Comparison of ENCODE assay signal across 19 cellular contexts in genomic region chr11:9397746-9398680, GRCh38. TPM values are rescaled to one million over a fixed set of nuclear protein-coding genes. Genes with fewer than 3 reads are reported as not detected.
A peak's percentile ranks its signal among the peaks of the same experiment; 100 is the strongest.
DNase-seq lines count a peak whose midpoint lies in the region; ATAC-seq, FAIRE-seq and TF ChIP-seq lines count a peak whose summit lies in the region.
"Had no signal": no experiment of that assay in that cellular context is flagged by ENCODE, and none has a peak within 500 bp of the region (broad histone marks: within the 10 kb centered on the region; RNA-seq: fewer than 3 reads in every experiment).

No MANE protein-coding gene starts in this region.

- ATAC-seq in memory B cell (ENCODE audit: low read depth) (no peak), HG03460 (IDR thresholded peaks at IDR 0.05; ENCODE audit: unreplicated experiment) (no peak), HG03108 (IDR thresholded peaks at IDR 0.05; ENCODE audit: unreplicated experiment) (no peak)
- ATAC-seq: body of pancreas, Right ventricle myocardium inferior had no signal

- H4K20me1 ChIP-seq in BLaER1: peaks cover 100% of the 10 kb centered on the region

- TF ChIP-seq CTCF in BE2C (IDR thresholded peaks at IDR 0.05; ENCODE audit: low read depth, low read length): no peak

- CTCF ChIA-PET in activated CD4-positive, alpha-beta memory T cell treated with anti-CD3 and anti-CD28 coated beads, Interleukin-2, amount 10 ng/mL, durations not matched to agents 7 days and 5 days (lab: Charles Lee): no interaction called here

- no peak overlapping the region for H3K27ac ChIP-seq in BLaER1
- H3K27ac ChIP-seq: body of pancreas, psoas muscle had no signal

- peaks cover 35% of the 10 kb centered on the region for H3K36me3 Mint-ChIP-seq in activated CD4-positive, alpha-beta memory T cell treated with anti-CD3 and anti-CD28 coated beads, Interleukin-2, amount 10 ng/mL, durations not matched to agents 7 days and 5 days (ENCODE audit: low read depth)
- H3K36me3 Mint-ChIP-seq in memory B cell: peaks cover 14% of the 10 kb centered on the region

- H3K4me2 ChIP-seq in BLaER1: peak overlapping the region; percentile 14

- H3K4me1 Mint-ChIP-seq in activated CD4-positive, alpha-beta memory T cell treated with anti-CD3 and anti-CD28 coated beads, Interleukin-2, amount 10 ng/mL, durations not matched to agents 7 days and 5 days: peaks cover 42% of the 10 kb centered on the region
- H3K4me1 Mint-ChIP-seq in memory B cell: peaks cover 34% of the 10 kb centered on the region

- no peaks in the 10 kb centered on the region for H3K9me3 Mint-ChIP-seq in activated CD4-positive, alpha-beta memory T cell treated with anti-CD3 and anti-CD28 coated beads, Interleukin-2, amount 10 ng/mL, durations not matched to agents 7 days and 5 days
- no peaks in the 10 kb centered on the region for H3K9me3 Mint-ChIP-seq in memory B cell
- H3K9me3 Mint-ChIP-seq: CD4-positive, alpha-beta memory T cell had no signal

- no peak overlapping the region for H3K4me3 Mint-ChIP-seq in activated CD4-positive, alpha-beta memory T cell treated with anti-CD3 and anti-CD28 coated beads, Interleukin-2, amount 10 ng/mL, durations not matched to agents 7 days and 5 days
- peak overlapping the region; percentile 27 for H3K4me3 Mint-ChIP-seq in memory B cell

- peak overlapping the region; percentile 7 for H3K27ac Mint-ChIP-seq in activated CD4-positive, alpha-beta memory T cell treated with anti-CD3 and anti-CD28 coated beads, Interleukin-2, amount 10 ng/mL, durations not matched to agents 7 days and 5 days
- H3K27ac Mint-ChIP-seq in memory B cell: peak overlapping the region; percentile 77

- peak; percentile 42 for FAIRE-seq in GM12892 (lab: Jason Lieb, UNC)
- FAIRE-seq: GM18507, islet of Langerhans had no signal

- TF ChIP-seq POLR2A in GM12892 (IDR thresholded peaks at IDR 0.05; ENCODE audit: low read depth, low read length): no peak

- H3K9me3 ChIP-seq in BLaER1: no peaks in the 10 kb centered on the region
- no peaks in the 10 kb centered on the region for H3K9me3 ChIP-seq in BE2C
- H3K9me3 ChIP-seq: body of pancreas, psoas muscle had no signal

- H3K4me1 ChIP-seq in BLaER1: peaks cover 43% of the 10 kb centered on the region
- no peaks in the 10 kb centered on the region for H3K4me1 ChIP-seq in BE2C
- H3K4me1 ChIP-seq: body of pancreas had no signal

- POLR2A ChIA-PET in activated CD4-positive, alpha-beta memory T cell treated with anti-CD3 and anti-CD28 coated beads, Interleukin-2, amount 10 ng/mL, durations not matched to agents 7 days and 5 days (lab: Charles Lee): interaction anchor here (0.9 to 1.3 kb wide), 3 partner anchors 12 to 63 kb away, joined by 4 to 7 read pairs (median 4); partner anchors contain the start of gene ZNF143

- H3K27me3 ChIP-seq in BLaER1: no peaks in the 10 kb centered on the region
- no peaks in the 10 kb centered on the region for H3K27me3 ChIP-seq in BE2C
- H3K27me3 ChIP-seq: body of pancreas had no signal

- H3K4me3 ChIP-seq in BLaER1 (no peak overlapping the region), BE2C (ENCODE audit: low read depth, low read length) (no peak overlapping the region)
- H3K4me3 ChIP-seq: body of pancreas, psoas muscle had no signal

- no peaks in the 10 kb centered on the region for H3K27me3 Mint-ChIP-seq in activated CD4-positive, alpha-beta memory T cell treated with anti-CD3 and anti-CD28 coated beads, Interleukin-2, amount 10 ng/mL, durations not matched to agents 7 days and 5 days
- no peaks in the 10 kb centered on the region for H3K27me3 Mint-ChIP-seq in memory B cell
- H3K27me3 Mint-ChIP-seq: CD4-positive, alpha-beta memory T cell had no signal

- no peak overlapping the region for H3K9ac ChIP-seq in BLaER1

- peaks cover 56% of the 10 kb centered on the region for H3K36me3 ChIP-seq in BLaER1
- H3K36me3 ChIP-seq in BE2C: no peaks in the 10 kb centered on the region

- DNase-seq in GM12892 (ENCODE audit: insufficient read length): no peak
- DNase-seq in activated CD4-positive, alpha-beta memory T cell treated with anti-CD3 and anti-CD28 coated beads, Interleukin-2, amount 10 ng/mL, durations not matched to agents 7 days and 5 days: no peak
- DNase-seq in memory B cell (ENCODE audit: low spot score in 2 of 2): no peak
- DNase-seq in BE2C: no peak
- DNase-seq in effector CD4-positive, alpha-beta T cell: no peak
- DNase-seq: activated CD8-positive, alpha-beta memory T cell treated with anti-CD3 and anti-CD28 coated beads, Interleukin-2, amount 50 U/mL, for 4 hours; body of pancreas; CD4-positive, alpha-beta memory T cell; H7; NCI-H2029 treated with DMSO at 0.1 percent for 48 hours; NCI-H748 treated with DMSO at 0.1 percent for 48 hours; psoas muscle; stimulated activated CD4-positive, alpha-beta T cell treated with anti-CD3 and anti-CD28 coated beads, Interleukin-1b, Interleukin-23, amount 100 ng/mL, for 48 hours had no signal

RNA-seq across cellular contexts. Expression of gene IPO7, which starts 13.6 kb away (rescaled TPM):
- 34.8 TPM for polyA plus RNA-seq in GM12892 (2012; ENCODE audit: missing spikeins)
- total RNA-seq in activated CD4-positive, alpha-beta memory T cell treated with anti-CD3 and anti-CD28 coated beads, Interleukin-2, amount 10 ng/mL, durations not matched to agents 7 days and 5 days: 10 to 100 TPM; 87.4 to 95.7 TPM
- polyA plus RNA-seq in BE2C (2012; ENCODE audit: insufficient read depth, insufficient read length, low read depth): 33.1 TPM
